ENCODE assay signal across 16 cellular contexts in genomic region chr20:63115651-63116411, GRCh38.
DNase-seq lines count a peak whose midpoint lies in the region; ATAC-seq, FAIRE-seq and TF ChIP-seq lines count a peak whose summit lies in the region.
"Had no signal": no experiment of that assay in that cellular context is flagged by ENCODE, and none has a peak within 500 bp of the region (broad histone marks: within the 10 kb centered on the region; RNA-seq: fewer than 3 reads in every experiment).

No MANE protein-coding gene starts in this region.

- H3K9me3 ChIP-seq in right atrium auricular region: peaks cover 0 to 7% of the 10 kb centered on the region in 2 donors
- peaks cover 2% of the 10 kb centered on the region for H3K9me3 ChIP-seq in astrocyte (ENCODE audit: insufficient read depth, low read depth, low read length)
- H3K9me3 ChIP-seq in HepG2 (ENCODE audit: low read length): 0 out of 2 replicates have a peak, but pooled peaks cover 4% of the 10 kb centered on the region
- no peaks in the 10 kb centered on the region for H3K9me3 ChIP-seq in H9 (ENCODE audit: control insufficient read depth, low read depth, low read length)
- H3K9me3 ChIP-seq in HAP-1: 0 out of 2 replicates have a peak, but pooled peaks cover 4% of the 10 kb centered on the region
- H3K9me3 ChIP-seq: Peyer's patch had no signal

- CTCF ChIA-PET in HepG2 (lab: Yijun Ruan, JAX; ENCODE audit: low intra/inter-chr PET ratio, low total read pairs): no interaction called here

- no peak overlapping the region for H4K8ac ChIP-seq in H9 (replicated peaks; ENCODE audit: insufficient read length, low read depth, low read length)

- H3K9ac ChIP-seq in astrocyte (ENCODE audit: low read length): no peak overlapping the region
- no peak overlapping the region for H3K9ac ChIP-seq in HepG2 (ENCODE audit: insufficient read depth, low read depth, low read length)
- H3K9ac ChIP-seq in H9 (ENCODE audit: extremely low read depth, insufficient read length, low read length): no peak overlapping the region

- no peak overlapping the region for H3K4me2 ChIP-seq in astrocyte (ENCODE audit: low read length)
- no peak overlapping the region for H3K4me2 ChIP-seq in HepG2 (ENCODE audit: low read depth, low read length)
- H3K4me2 ChIP-seq in H9 (ENCODE audit: insufficient read depth, insufficient read length, low read length): no peak overlapping the region
- H3K4me2 ChIP-seq: A549 had no signal

- H3K4me1 ChIP-seq in right atrium auricular region (no peaks in the 10 kb centered on the region), astrocyte (ENCODE audit: insufficient read depth, low read length) (no peaks in the 10 kb centered on the region), HepG2 (ENCODE audit: insufficient read depth, low read length) (no peaks in the 10 kb centered on the region), H9 (ENCODE audit: insufficient read depth, low read length) (no peaks in the 10 kb centered on the region), HAP-1 (no peaks in the 10 kb centered on the region)
- H3K4me1 ChIP-seq: A549, Peyer's patch had no signal

- H3K23me2 ChIP-seq in H9 (ENCODE audit: insufficient read length, low read depth, low read length, poor library complexity, severe bottlenecking): no peaks in the 10 kb centered on the region

- no peak overlapping the region for H4K91ac ChIP-seq in H9 (ENCODE audit: insufficient read length, low read depth, low read length)

- no peak overlapping the region for H2BK120ac ChIP-seq in H9 (ENCODE audit: low read depth, low read length, poor library complexity, severe bottlenecking)

- no peak overlapping the region for H3K56ac ChIP-seq in H9 (ENCODE audit: insufficient read length, low read depth, low read length)

- no peak for TF ChIP-seq CTCF in right atrium auricular region (IDR thresholded peaks at IDR 0.05)
- TF ChIP-seq CTCF in astrocyte (IDR thresholded peaks at IDR 0.05; ENCODE audit: insufficient read depth, low read depth, low read length): no peak
- no peak for TF ChIP-seq CTCF in HepG2 (CRISPR knock-in tag; IDR thresholded peaks at IDR 0.05)
- TF ChIP-seq CTCF in H9 (conservative IDR thresholded peaks at IDR 0.05): no peak

- H3K27me3 ChIP-seq in right atrium auricular region (no peaks in the 10 kb centered on the region), astrocyte (ENCODE audit: insufficient read depth, low read length) (peaks cover 2% of the 10 kb centered on the region), HepG2 (ENCODE audit: control insufficient read depth in 1 of 2, insufficient read depth in 2 of 2, low read length in 2 of 2) (peaks cover 5 to 72% of the 10 kb centered on the region in 2 experiments; a peak in 4 of 5 replicates), H9 (ENCODE audit: insufficient read depth, low read length) (no peaks in the 10 kb centered on the region; the same call in 1 of the 2 replicates), HAP-1 (ENCODE audit: low read depth) (peaks cover 6% of the 10 kb centered on the region; the same call in 1 of the 2 replicates)
- H3K27me3 ChIP-seq: Peyer's patch had no signal

- H3K27ac Mint-ChIP-seq in astrocyte (ENCODE audit: unreplicated experiment): peak overlapping the region; percentile 26
- H3K27ac Mint-ChIP-seq in H9: no peak overlapping the region
- H3K27ac Mint-ChIP-seq: B cell had no signal

- H3K79me1 ChIP-seq in H9 (ENCODE audit: insufficient read depth, low read depth, low read length, poor library complexity, severe bottlenecking): no peaks in the 10 kb centered on the region

- no peak for ATAC-seq in Right ventricle myocardium superior (ENCODE audit: poor library complexity)
- no peak for ATAC-seq in HepG2

- H3K14ac ChIP-seq in H9 (ENCODE audit: insufficient read depth, low read length): no peak overlapping the region

- TF ChIP-seq POLR2A in HepG2 (IDR thresholded peaks at IDR 0.05; ENCODE audit: insufficient read depth in 1 of 2, low read depth in 2 of 2, low read length in 2 of 2): no peak

- peaks cover 9% of the 10 kb centered on the region for H3K9me3 Mint-ChIP-seq in astrocyte (ENCODE audit: unreplicated experiment)
- H3K9me3 Mint-ChIP-seq in H9: peaks cover 0 to 5% of the 10 kb centered on the region in 2 experiments; a peak in 2 of 5 replicates

- BruUV-seq in HepG2 (replicated peaks; lab: Mats Ljungman, UMichigan): no TSS peak

- no peak overlapping the region for H2BK12ac ChIP-seq in H9 (ENCODE audit: insufficient read length, low read depth, low read length)

- no peak overlapping the region for H2AK5ac ChIP-seq in H9 (ENCODE audit: insufficient read length, low read length)

- no peak overlapping the region for H2BK15ac ChIP-seq in H9 (ENCODE audit: low read depth, low read length)

- no peak overlapping the region for H3K27ac ChIP-seq in right atrium auricular region
- no peak overlapping the region for H3K27ac ChIP-seq in astrocyte (ENCODE audit: low read depth, low read length)
- H3K27ac ChIP-seq in HepG2 (ENCODE audit: extremely low read length, insufficient read depth, low read length): no peak overlapping the region
- H3K27ac ChIP-seq in H9 (ENCODE audit: insufficient read length, low read depth, low read length): no peak overlapping the region
- H3K27ac ChIP-seq: A549, Peyer's patch had no signal

- DNase-seq in Right ventricle myocardium superior (peak; percentile 15), right atrium auricular region (ENCODE audit: low spot score) (no peak), astrocyte (ENCODE audit: low read depth) (no peak), HepG2 (ENCODE audit: low spot score) (no peak), NCI-H226 (no peak), H9 (no peak), HAP-1 (ENCODE audit: low spot score in 2 of 2) (no peak)
- DNase-seq: HCEC 1CT, MG63, NCI-H1694 treated with DMSO at 0.1 percent for 48 hours, NCI-H2081 treated with DMSO at 0.1 percent for 48 hours, NCI-H446, Peyer's patch had no signal

- H3K23ac ChIP-seq in H9 (ENCODE audit: insufficient read length, low read depth, low read length): no peak overlapping the region

- WGBS in HepG2 (ENCODE audit: low lambda C conversion rate): 41% methylated on average over 11 of the region's 11 CpGs
- WGBS in H9 (ENCODE audit: extremely low coverage, insufficient read length, low lambda C conversion rate): no CpG with 5 or more reads among the region's 11 CpGs

- H3K18ac ChIP-seq in H9 (ENCODE audit: insufficient read length, low read depth, low read length): no peak overlapping the region

- H3K36me3 ChIP-seq in right atrium auricular region (no peaks in the 10 kb centered on the region), astrocyte (ENCODE audit: insufficient read depth, low read length) (no peaks in the 10 kb centered on the region), HepG2 (replicated peaks in 1 of 2; ENCODE audit: control insufficient read depth in 1 of 2, insufficient read depth in 2 of 2, low read length in 2 of 2) (no peaks in the 10 kb centered on the region), HAP-1 (replicated peaks) (no peaks in the 10 kb centered on the region)
- H3K36me3 ChIP-seq: MG63, Peyer's patch had no signal

- H2BK5ac ChIP-seq in H9 (ENCODE audit: insufficient read length, low read length): no peak overlapping the region

- H3K79me2 ChIP-seq in astrocyte (ENCODE audit: insufficient read depth, low read length) (no peaks in the 10 kb centered on the region), HepG2 (ENCODE audit: insufficient read depth, low read length) (no peaks in the 10 kb centered on the region), H9 (ENCODE audit: insufficient read depth, low read length) (no peaks in the 10 kb centered on the region)

- no peak for TF ChIP-seq RAD21 in HepG2 (CRISPR knock-in tag; IDR thresholded peaks at IDR 0.05)

- H3K4me3 Mint-ChIP-seq in astrocyte (ENCODE audit: unreplicated experiment): no peak overlapping the region
- no peak overlapping the region for H3K4me3 Mint-ChIP-seq in H9
- H3K4me3 Mint-ChIP-seq: B cell had no signal

- POLR2A ChIA-PET in HepG2 (lab: Yijun Ruan, JAX): no interaction called here

- no peak overlapping the region for H4K5ac ChIP-seq in H9 (ENCODE audit: insufficient read length, low read depth, low read length)

- H3K4me1 Mint-ChIP-seq in astrocyte (ENCODE audit: low read depth, unreplicated experiment): no peaks in the 10 kb centered on the region
- peaks cover 2 to 3% of the 10 kb centered on the region in 2 experiments; a peak in 2 of 4 replicates for H3K4me1 Mint-ChIP-seq in H9
- H3K4me1 Mint-ChIP-seq: B cell had no signal

- no peaks in the 10 kb centered on the region for H3K36me3 Mint-ChIP-seq in astrocyte (ENCODE audit: low read depth, unreplicated experiment)
- no peaks in the 10 kb centered on the region for H3K36me3 Mint-ChIP-seq in H9 (ENCODE audit: insufficient read depth in 1 of 3, low read depth in 3 of 3)

- intact Hi-C loops in Right ventricle myocardium superior (cut with DNase I): no loop called here
- intact Hi-C loops in HepG2 (cut with micrococcal nuclease; ENCODE audit: unreplicated experiment): no loop called here

- peaks cover 80% of the 10 kb centered on the region for H3K27me3 Mint-ChIP-seq in astrocyte (ENCODE audit: low read depth, unreplicated experiment)
- peaks cover 63% of the 10 kb centered on the region for H3K27me3 Mint-ChIP-seq in H9 (ENCODE audit: low read depth)

- TF ChIP-seq EP300 in HepG2 (IDR thresholded peaks at IDR 0.05; ENCODE audit: low read depth in 2 of 2, low read length in 2 of 2) (no peak), HepG2 (CRISPR knock-in tag; IDR thresholded peaks at IDR 0.05; ENCODE audit: borderline replicate concordance) (no peak)

- H4K20me1 ChIP-seq in astrocyte (ENCODE audit: insufficient read depth, low read length) (no peaks in the 10 kb centered on the region), HepG2 (ENCODE audit: insufficient read depth, low read length) (peaks cover 21% of the 10 kb centered on the region; the same call in 1 of the 2 replicates), H9 (ENCODE audit: control insufficient read depth, insufficient read depth, insufficient read length) (no peaks in the 10 kb centered on the region)

- in situ Hi-C loops in HepG2 (cut with HindIII; ENCODE audit: extremely low pct_ligation_motif_present, low pct_unique_long_range_greater_than_20kb) (no loop called here), HAP-1 (cut with MboI; ENCODE audit: low sequenced_read_pairs) (no loop called here)

- H2AFZ ChIP-seq in astrocyte (ENCODE audit: low read depth, low read length): no peak overlapping the region
- no peak overlapping the region for H2AFZ ChIP-seq in HepG2 (ENCODE audit: low read length)
- no peak overlapping the region for H2AFZ ChIP-seq in H9 (ENCODE audit: low read length)

- H3K4ac ChIP-seq in H9 (ENCODE audit: low read depth, low read length): no peak overlapping the region

- no peak overlapping the region for H2BK20ac ChIP-seq in H9 (ENCODE audit: low read depth, low read length, poor library complexity, severe bottlenecking)

- FAIRE-seq in astrocyte (lab: Jason Lieb, UNC) (no peak), HepG2 (lab: Jason Lieb, UNC) (no peak)
- FAIRE-seq: A549, K562 had no signal

- no peak overlapping the region for H3T11ph ChIP-seq in H9 (ENCODE audit: low read length)

- H3K4me3 ChIP-seq in right atrium auricular region: no peak overlapping the region
- H3K4me3 ChIP-seq in astrocyte (ENCODE audit: insufficient read depth, low read depth, low read length): no peak overlapping the region
- H3K4me3 ChIP-seq in HepG2 (replicated peaks in 1 of 3; ENCODE audit: insufficient read depth in 1 of 3, low read depth in 2 of 3, low read length in 3 of 3): no peak overlapping the region
- no peak overlapping the region for H3K4me3 ChIP-seq in HAP-1
- H3K4me3 ChIP-seq: A549, K562, MG63, Peyer's patch had no signal

TF ChIP-seq in HepG2, 621 proteins besides CTCF, POLR2A, EP300 and RAD21 (continues in another document):
- no peak for TF ChIP-seq ZBTB1 (CRISPR knock-in tag; IDR thresholded peaks at IDR 0.05; ENCODE audit: borderline replicate concordance)
